Comparison of ENCODE assay signal across 13 cellular contexts in genomic region chr6:32836873-32837272, GRCh38. TPM values are rescaled to one million over a fixed set of nuclear protein-coding genes. Genes with fewer than 3 reads are reported as not detected.
DNase-seq lines count a peak whose midpoint lies in the region; ATAC-seq and TF ChIP-seq lines count a peak whose summit lies in the region.
"Had no signal": no experiment of that assay in that cellular context is flagged by ENCODE, and none has a peak within 500 bp of the region (broad histone marks: within the 10 kb centered on the region; RNA-seq: fewer than 3 reads in every experiment).

No MANE protein-coding gene starts in this region.

- POLR2A ChIA-PET in activated CD4-positive, alpha-beta memory T cell treated with anti-CD3 and anti-CD28 coated beads, Interleukin-2, amount 10 ng/mL, durations not matched to agents 7 days and 5 days (lab: Charles Lee), result interaction anchor here (2.3 to 16.8 kb wide), 5 partner anchors 9 to 134 kb away, joined by 11 to 1055 read pairs (median 125); partner anchors contain the start of genes BRD2, PSMB9 and TAP1
- POLR2A ChIA-PET in HEK293T (lab: Yijun Ruan, JAX), result interaction anchor here (2.2 to 2.3 kb wide), 2 partner anchors 11 to 32 kb away, joined by 13 to 32 read pairs; no protein-coding TSS in a partner anchor

- H3K9ac ChIP-seq in BLaER1 treated with 17β-estradiol and CSF1 and Interleukin-3, amounts not matched to agents 10 nM and 100 nM, result peak overlapping the region in 7 of 11 experiments; percentile 29 to 89 (median 81); a peak in 8 of 22 replicates

- peaks cover 0 to 9% (median 0%) of the 10 kb centered on the region in 11 experiments; a peak in 3 of 22 replicates for H4K20me1 ChIP-seq in BLaER1 treated with 17β-estradiol and CSF1 and Interleukin-3, amounts not matched to agents 10 nM and 100 nM
- no peaks in the 10 kb centered on the region for H4K20me1 ChIP-seq in GM23338 (replicated peaks; ENCODE audit: insufficient read depth)

- H3K27ac Mint-ChIP-seq in GM23338, result no peak overlapping the region
- peak overlapping the region; percentile 99 for H3K27ac Mint-ChIP-seq in activated CD4-positive, alpha-beta memory T cell treated with anti-CD3 and anti-CD28 coated beads, Interleukin-2, amount 10 ng/mL, durations not matched to agents 7 days and 5 days
- H3K27ac Mint-ChIP-seq in memory B cell, result peak overlapping the region; percentile 88

- no peaks in the 10 kb centered on the region for H3K9me2 ChIP-seq in GM23338 (ENCODE audit: insufficient read depth)

- TF ChIP-seq CTCF in GM23338 (conservative IDR thresholded peaks at IDR 0.05; ENCODE audit: low read depth in 2 of 2), result no peak

- peak overlapping the region; percentile 80 for H3K4me3 Mint-ChIP-seq in GM23338
- peak overlapping the region; percentile 77 for H3K4me3 Mint-ChIP-seq in activated CD4-positive, alpha-beta memory T cell treated with anti-CD3 and anti-CD28 coated beads, Interleukin-2, amount 10 ng/mL, durations not matched to agents 7 days and 5 days
- H3K4me3 Mint-ChIP-seq in memory B cell, result peak overlapping the region; percentile 90

- no peak overlapping the region for H3K27ac ChIP-seq in BLaER1 treated with 17β-estradiol and CSF1 and Interleukin-3, amounts not matched to agents 10 nM and 100 nM
- H3K27ac ChIP-seq in GM23338 (ENCODE audit: low read depth), result no peak overlapping the region

- H3K4me1 ChIP-seq in BLaER1 treated with 17β-estradiol and CSF1 and Interleukin-3, amounts not matched to agents 10 nM and 100 nM, result peaks cover 34 to 60% (median 55%) of the 10 kb centered on the region in 10 experiments
- H3K4me1 ChIP-seq in GM23338 (ENCODE audit: insufficient read depth), result peaks cover 10% of the 10 kb centered on the region; the same call in 1 of the 2 replicates

- no peaks in the 10 kb centered on the region for H3F3A ChIP-seq in GM23338 (replicated peaks; ENCODE audit: low read depth)

- H3K9me3 ChIP-seq in BLaER1 treated with 17β-estradiol and CSF1 and Interleukin-3, amounts not matched to agents 10 nM and 100 nM (replicated peaks in 1 of 11), result no peaks in the 10 kb centered on the region
- H3K9me3 ChIP-seq: ascending aorta, psoas muscle had no signal

- H3K27me3 Mint-ChIP-seq in GM23338 (ENCODE audit: insufficient read depth, low read depth, poor library complexity) (peaks cover 8% of the 10 kb centered on the region), memory B cell (no peaks in the 10 kb centered on the region)
- no peaks in the 10 kb centered on the region for H3K27me3 Mint-ChIP-seq in activated CD4-positive, alpha-beta memory T cell treated with anti-CD3 and anti-CD28 coated beads, Interleukin-2, amount 10 ng/mL, durations not matched to agents 7 days and 5 days

- peak overlapping the region in 8 of 10 experiments; percentile 67 to 80 (median 76); a peak in 12 of 20 replicates for H3K4me3 ChIP-seq in BLaER1 treated with 17β-estradiol and CSF1 and Interleukin-3, amounts not matched to agents 10 nM and 100 nM
- no peak overlapping the region; the same call in 1 of the 2 replicates for H3K4me3 ChIP-seq in GM23338

- peaks cover 14% of the 10 kb centered on the region for H3K36me3 Mint-ChIP-seq in GM23338 (ENCODE audit: low read depth)
- peaks cover 83% of the 10 kb centered on the region for H3K36me3 Mint-ChIP-seq in activated CD4-positive, alpha-beta memory T cell treated with anti-CD3 and anti-CD28 coated beads, Interleukin-2, amount 10 ng/mL, durations not matched to agents 7 days and 5 days (ENCODE audit: low read depth)
- H3K36me3 Mint-ChIP-seq in memory B cell, result peaks cover 58% of the 10 kb centered on the region

- no peak for DNase-seq in GM23338 (ENCODE audit: low spot score)
- DNase-seq in activated CD4-positive, alpha-beta memory T cell treated with anti-CD3 and anti-CD28 coated beads, Interleukin-2, amount 10 ng/mL, durations not matched to agents 7 days and 5 days, result no peak
- DNase-seq in memory B cell (ENCODE audit: low spot score in 2 of 2), result no peak
- no peak for DNase-seq in HEK293T (ENCODE audit: extremely low spot score)
- no peak for DNase-seq in putamen (ENCODE audit: low spot score)
- DNase-seq in SIG-M5 (lab: John Stamatoyannopoulos, UW), result no peak
- DNase-seq: NCI-H187 treated with DMSO at 0.1 percent for 48 hours; psoas muscle; stimulated activated CD4-positive, alpha-beta T cell treated with anti-CD3 and anti-CD28 coated beads, Interleukin-4, amount 100 ng/mL, for 1 hour had no signal

- no peaks in the 10 kb centered on the region for H3K79me2 ChIP-seq in GM23338 (replicated peaks; ENCODE audit: insufficient read depth)

- H3K36me3 ChIP-seq in BLaER1 treated with 17β-estradiol and CSF1 and Interleukin-3, amounts not matched to agents 10 nM and 100 nM, result peaks cover 44 to 68% (median 55%) of the 10 kb centered on the region in 11 experiments
- 0 out of 2 replicates have a peak, but pooled peaks cover under 1% of the 10 kb centered on the region for H3K36me3 ChIP-seq in GM23338 (ENCODE audit: insufficient read depth)

- no peaks in the 10 kb centered on the region for H3K9me3 Mint-ChIP-seq in GM23338
- no peaks in the 10 kb centered on the region for H3K9me3 Mint-ChIP-seq in activated CD4-positive, alpha-beta memory T cell treated with anti-CD3 and anti-CD28 coated beads, Interleukin-2, amount 10 ng/mL, durations not matched to agents 7 days and 5 days
- no peaks in the 10 kb centered on the region for H3K9me3 Mint-ChIP-seq in memory B cell

- peak overlapping the region; percentile 96 to 100 (median 99); a peak in 21 of 22 replicates for H3K4me2 ChIP-seq in BLaER1 treated with 17β-estradiol and CSF1 and Interleukin-3, amounts not matched to agents 10 nM and 100 nM
- peak overlapping the region; percentile 92 for H3K4me2 ChIP-seq in GM23338

- H3K4me1 Mint-ChIP-seq in GM23338 (peaks cover 12% of the 10 kb centered on the region), memory B cell (peaks cover 49% of the 10 kb centered on the region)
- H3K4me1 Mint-ChIP-seq in activated CD4-positive, alpha-beta memory T cell treated with anti-CD3 and anti-CD28 coated beads, Interleukin-2, amount 10 ng/mL, durations not matched to agents 7 days and 5 days, result peaks cover 88% of the 10 kb centered on the region

- H3K27me3 ChIP-seq in BLaER1 treated with 17β-estradiol and CSF1 and Interleukin-3, amounts not matched to agents 10 nM and 100 nM, result no peaks in the 10 kb centered on the region
- H3K27me3 ChIP-seq in GM23338 (ENCODE audit: insufficient read depth), result no peaks in the 10 kb centered on the region
- H3K27me3 ChIP-seq: ascending aorta had no signal

- CTCF ChIA-PET in activated CD4-positive, alpha-beta memory T cell treated with anti-CD3 and anti-CD28 coated beads, Interleukin-2, amount 10 ng/mL, durations not matched to agents 7 days and 5 days (lab: Charles Lee), result interaction anchor here (3.2 to 6.3 kb wide), 4 partner anchors 21 to 148 kb away, joined by 27 to 337 read pairs (median 136); partner anchors contain the start of genes HLA-DMA, PSMB9 and TAP1
- CTCF ChIA-PET in HEK293T (lab: Yijun Ruan, JAX), result interaction anchor here (0.6 kb wide), 1 partner anchor 143 kb away, joined by 3 read pairs; no protein-coding TSS in a partner anchor

- ATAC-seq in GM23338 (no peak), memory B cell (ENCODE audit: low read depth) (no peak), HG03442 (IDR thresholded peaks at IDR 0.05; ENCODE audit: unreplicated experiment) (no peak)
- ATAC-seq: SK-N-SH treated with all-trans-retinoic acid at 6 μM for 48 hours had no signal

- H2AFZ ChIP-seq in GM23338, result no peak overlapping the region

TF ChIP-seq in HEK293T, 16 proteins besides CTCF, POLR2A, EP300 and RAD21:
- no peak for TF ChIP-seq SP1 (IDR thresholded peaks at IDR 0.05)
- no peak for TF ChIP-seq SUZ12 (IDR thresholded peaks at IDR 0.05)
- TF ChIP-seq ELF4 (IDR thresholded peaks at IDR 0.05), result no peak
- TF ChIP-seq L3MBTL2 (conservative IDR thresholded peaks at IDR 0.05), result no peak
- no peak for TF ChIP-seq HDGF (IDR thresholded peaks at IDR 0.05; ENCODE audit: borderline replicate concordance)
- TF ChIP-seq NFRKB (IDR thresholded peaks at IDR 0.05), result no peak
- no peak for TF ChIP-seq TARDBP (IDR thresholded peaks at IDR 0.05)
- TF ChIP-seq ZNF384 (IDR thresholded peaks at IDR 0.05), result no peak

RNA-seq across cellular contexts. Expression of gene TAP2, which starts 1.7 kb away (rescaled TPM):
- 9.5 and 102 TPM in 2 replicates for total RNA-seq in GM23338 (2014; rRNA removed; shearing (Covaris generic))
- polyA plus RNA-seq in GM23338 (2016; fragmentation: Nextera tagmentation; extraction: Ambion mirVana), result 3.4 and 4.9 TPM in 2 replicates
- total RNA-seq in activated CD4-positive, alpha-beta memory T cell treated with anti-CD3 and anti-CD28 coated beads, Interleukin-2, amount 10 ng/mL, durations not matched to agents 7 days and 5 days, result 100 to 1,000 TPM; 203 to 211 TPM

RNA-seq across cellular contexts. Expression of gene PSMB8, which starts 7.0 kb away (rescaled TPM):
- 16.5 and 20.2 TPM in 2 replicates for total RNA-seq in GM23338 (2014; rRNA removed; shearing (Covaris generic))
- 27.1 and 27.6 TPM in 2 replicates for polyA plus RNA-seq in GM23338 (2016; fragmentation: Nextera tagmentation; extraction: Ambion mirVana)
- total RNA-seq in activated CD4-positive, alpha-beta memory T cell treated with anti-CD3 and anti-CD28 coated beads, Interleukin-2, amount 10 ng/mL, durations not matched to agents 7 days and 5 days, result 100 to 1,000 TPM; 389 to 401 TPM

RNA-seq across cellular contexts. Expression of gene TAP1, which starts 16.6 kb away (rescaled TPM):
- total RNA-seq in GM23338 (2014; rRNA removed; shearing (Covaris generic)), result 16.5 and 22.0 TPM in 2 replicates
- 13.8 and 14.2 TPM in 2 replicates for polyA plus RNA-seq in GM23338 (2016; fragmentation: Nextera tagmentation; extraction: Ambion mirVana)
- total RNA-seq in activated CD4-positive, alpha-beta memory T cell treated with anti-CD3 and anti-CD28 coated beads, Interleukin-2, amount 10 ng/mL, durations not matched to agents 7 days and 5 days, result 100 to 1,000 TPM; 410 to 412 TPM

RNA-seq across cellular contexts. Expression of gene PSMB9, which starts 17.1 kb away (rescaled TPM):
- total RNA-seq in GM23338 (2014; rRNA removed; shearing (Covaris generic)), result 2.8 TPM in 1 of 2 replicates, not detected in the other
- 5.5 and 6.2 TPM in 2 replicates for polyA plus RNA-seq in GM23338 (2016; fragmentation: Nextera tagmentation; extraction: Ambion mirVana)
- total RNA-seq in activated CD4-positive, alpha-beta memory T cell treated with anti-CD3 and anti-CD28 coated beads, Interleukin-2, amount 10 ng/mL, durations not matched to agents 7 days and 5 days, result 100 to 1,000 TPM; 368 to 372 TPM

RNA-seq across cellular contexts. Expression of gene HLA-DOB, which starts 20.1 kb away (rescaled TPM):
- total RNA-seq in GM23338 (2014; rRNA removed; shearing (Covaris generic)), result 0.23 TPM in 1 of 2 replicates, not detected in the other
- polyA plus RNA-seq in GM23338 (2016; fragmentation: Nextera tagmentation; extraction: Ambion mirVana), result not detected in 2 replicates
- 1 to 10 TPM; 1.5 to 2.2 TPM for total RNA-seq in activated CD4-positive, alpha-beta memory T cell treated with anti-CD3 and anti-CD28 coated beads, Interleukin-2, amount 10 ng/mL, durations not matched to agents 7 days and 5 days
- total RNA-seq: ascending aorta had no signal

Comparison
In these comparisons a context has a peak if more than half of its experiments do, and no peak if none do; other contexts are left out.
1. RNA of gene PSMB8, which starts 7.0 kb away (total RNA-seq): 389 to 401 TPM in activated CD4-positive, alpha-beta memory T cell treated with anti-CD3 and anti-CD28 coated beads, Interleukin-2, amount 10 ng/mL, durations not matched to agents 7 days and 5 days; 16.5 to 20.2 TPM in GM23338; every median in the first group is over 10 times any median in the second.
2. RNA of gene TAP1, which starts 16.6 kb away (total RNA-seq): 410 to 412 TPM in activated CD4-positive, alpha-beta memory T cell treated with anti-CD3 and anti-CD28 coated beads, Interleukin-2, amount 10 ng/mL, durations not matched to agents 7 days and 5 days; 16.5 to 22.0 TPM in GM23338; every median in the first group is over 10 times any median in the second.
3. Peak in every context shown above with its lines, with median percentiles within 50 percentile points of each other: H3K4me3 Mint-ChIP-seq.